ENCODE assay signal across 22 cellular contexts in the genomic region with DNA sequence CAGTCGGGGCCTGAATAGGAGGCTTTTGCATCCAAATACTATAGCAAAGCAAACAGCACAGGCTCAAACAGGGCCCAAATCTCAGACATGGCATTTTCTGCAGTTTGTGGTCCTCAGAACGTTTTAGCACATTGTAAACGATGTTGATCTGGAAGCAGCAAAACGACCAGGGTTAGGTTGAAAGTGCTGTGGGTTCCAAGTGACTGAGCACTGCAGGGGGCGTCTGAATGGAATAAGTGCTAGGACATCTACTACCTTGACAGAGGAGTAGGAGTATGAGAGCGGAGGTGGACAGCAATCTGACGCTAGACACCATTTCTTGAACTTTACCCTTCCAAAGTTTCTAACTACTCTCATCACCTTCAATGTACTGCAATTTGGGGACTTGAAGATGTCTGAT.
"Had no signal": no experiment of that assay in that cellular context is flagged by ENCODE, and none has a peak within 500 bp of the region (broad histone marks: within the 10 kb centered on the region; RNA-seq: fewer than 3 reads in every experiment).

No MANE protein-coding gene starts in this region.

- H3K9me3 ChIP-seq: breast epithelium, Peyer's patch, SJCRH30, SK-N-SH had no signal

- H3K27ac ChIP-seq: breast epithelium, Peyer's patch, RWPE1, SJCRH30 had no signal

- ATAC-seq: activated CD8-positive, alpha-beta T cell treated with anti-CD3 and anti-CD28 coated beads, Interleukin-2, amount 10 ng/mL, durations not matched to agents 7 days and 5 days had no signal

- H3K4me2 ChIP-seq: SK-N-SH had no signal

- H3K4me1 ChIP-seq: breast epithelium, Peyer's patch had no signal

- H3K4me3 ChIP-seq: breast epithelium, Peyer's patch, SJCRH30 had no signal

- H3K27me3 ChIP-seq: breast epithelium, Peyer's patch, SJCRH30 had no signal

- H3K9ac ChIP-seq: SK-N-SH had no signal

- H3K36me3 ChIP-seq: breast epithelium, Peyer's patch, SJCRH30 had no signal

- DNase-seq: activated CD4-positive, alpha-beta T cell treated with anti-CD3 and anti-CD28 coated beads for 48 hours; activated CD4-positive, alpha-beta T cell treated with anti-CD3 and anti-CD28 coated beads, Interleukin-2, amount 50 U/mL, for 4 hours; activated CD4-positive, CD25-positive, alpha-beta regulatory T cell treated with anti-CD3 and anti-CD28 coated beads, Interleukin-2, amount 50 U/mL, for 72 hours; activated CD8-positive, alpha-beta memory T cell treated with anti-CD3 and anti-CD28 coated beads, Interleukin-2, amount 50 U/mL, for 48 hours; activated CD8-positive, alpha-beta T cell treated with anti-CD3 and anti-CD28 coated beads, Interleukin-2, amount 10 ng/mL, durations not matched to agents 7 days and 5 days; activated T-cell treated with anti-CD3 and anti-CD28 coated beads, Interleukin-2, amount 50 U/mL, for 1 hour; aorta; caudate nucleus; NCI-H1092; NCI-H1694; NCI-H2029 treated with DMSO at 0.1 percent for 48 hours; NCI-H345; NCI-H510A; NCI-H526 treated with DMSO at 0.1 percent for 48 hours; NK-92 treated with Interleukin-12 subunit alpha and Interleukin-12 subunit beta, amount 100 ng/mL, for 24 hours; Peyer's patch; Right ventricle myocardium superior; SJCRH30; SK-N-SH; T-helper 1 cell had no signal
